ENCODE assay signal across 22 cellular contexts in genomic region chr6:32216998-32217397, GRCh38.
"Had no signal": no experiment of that assay in that cellular context is flagged by ENCODE, and none has a peak within 500 bp of the region (broad histone marks: within the 10 kb centered on the region; RNA-seq: fewer than 3 reads in every experiment).

No MANE protein-coding gene starts in this region.

- DNase-seq: activated CD4-positive, alpha-beta T cell treated with anti-CD3 and anti-CD28 coated beads for 48 hours; activated CD4-positive, alpha-beta T cell treated with anti-CD3 and anti-CD28 coated beads, Interleukin-2, amount 50 U/mL, for 1 hour; activated CD4-positive, alpha-beta T cell treated with anti-CD3 and anti-CD28 coated beads, Interleukin-2, amount 50 U/mL, for 48 hours; activated CD8-positive, alpha-beta memory T cell treated with anti-CD3 and anti-CD28 coated beads, Interleukin-2, amount 50 U/mL, for 48 hours; activated CD8-positive, alpha-beta T cell treated with anti-CD3 and anti-CD28 coated beads for 36 hours; activated naive CD4-positive, alpha-beta T cell treated with anti-CD3 and anti-CD28 coated beads for 36 hours; activated naive CD8-positive, alpha-beta T cell treated with anti-CD3 and anti-CD28 coated beads, Interleukin-2, amount 10 ng/mL, durations not matched to agents 7 days and 5 days; activated T-cell treated with anti-CD3 and anti-CD28 coated beads for 4 hours; activated T-cell treated with anti-CD3 and anti-CD28 coated beads, Interleukin-2, amount 50 U/mL, for 24 hours; activated T-cell treated with anti-CD3 and anti-CD28 coated beads, Interleukin-2, amount 50 U/mL, for 72 hours; central memory CD4-positive, alpha-beta T cell; dorsolateral prefrontal cortex; effector memory CD4-positive, alpha-beta T cell; endodermal cell; foreskin keratinocyte; gastrocnemius medialis; glutamatergic neuron; heart left ventricle; T-helper 2 cell had no signal

- H3K4me3 Mint-ChIP-seq: activated CD8-positive, alpha-beta T cell treated with anti-CD3 and anti-CD28 coated beads for 36 hours; activated naive CD4-positive, alpha-beta T cell treated with anti-CD3 and anti-CD28 coated beads for 36 hours; activated naive CD8-positive, alpha-beta T cell treated with anti-CD3 and anti-CD28 coated beads, Interleukin-2, amount 10 ng/mL, durations not matched to agents 7 days and 5 days; activated T-cell treated with anti-CD3 and anti-CD28 coated beads, Interleukin-2, amount 50 U/mL, for 24 hours; activated T-cell treated with anti-CD3 and anti-CD28 coated beads, Interleukin-2, amount 50 U/mL, for 72 hours; brain; dendritic cell treated with granulocyte-macrophage colony-stimulating factor and Interleukin-4, amounts not matched to agents 40 ng/mL and 50 ng/mL, for 4 days; endodermal cell had no signal

- H3K27me3 Mint-ChIP-seq: activated CD8-positive, alpha-beta T cell treated with anti-CD3 and anti-CD28 coated beads for 36 hours; activated naive CD8-positive, alpha-beta T cell treated with anti-CD3 and anti-CD28 coated beads, Interleukin-2, amount 10 ng/mL, durations not matched to agents 7 days and 5 days; activated T-cell treated with anti-CD3 and anti-CD28 coated beads, Interleukin-2, amount 50 U/mL, for 24 hours had no signal

- ATAC-seq: activated CD8-positive, alpha-beta T cell treated with anti-CD3 and anti-CD28 coated beads for 36 hours; activated naive CD4-positive, alpha-beta T cell treated with anti-CD3 and anti-CD28 coated beads, Interleukin-2, amount 50 U/mL, for 72 hours; activated T-cell treated with anti-CD3 and anti-CD28 coated beads, Interleukin-2, amount 50 U/mL, for 72 hours; foreskin keratinocyte; gastrocnemius medialis; heart left ventricle had no signal

- H3K4me1 Mint-ChIP-seq: brain, endodermal cell had no signal

- H3K36me3 Mint-ChIP-seq: activated naive CD4-positive, alpha-beta T cell treated with anti-CD3 and anti-CD28 coated beads, Interleukin-2, amount 50 U/mL, for 72 hours; activated naive CD8-positive, alpha-beta T cell treated with anti-CD3 and anti-CD28 coated beads, Interleukin-2, amount 10 ng/mL, durations not matched to agents 7 days and 5 days; brain had no signal

- H3K9me3 Mint-ChIP-seq: activated CD8-positive, alpha-beta T cell treated with anti-CD3 and anti-CD28 coated beads for 36 hours; activated naive CD4-positive, alpha-beta T cell treated with anti-CD3 and anti-CD28 coated beads for 36 hours; activated naive CD4-positive, alpha-beta T cell treated with anti-CD3 and anti-CD28 coated beads, Interleukin-2, amount 50 U/mL, for 72 hours; activated naive CD8-positive, alpha-beta T cell treated with anti-CD3 and anti-CD28 coated beads, Interleukin-2, amount 10 ng/mL, durations not matched to agents 7 days and 5 days; activated T-cell treated with anti-CD3 and anti-CD28 coated beads, Interleukin-2, amount 50 U/mL, for 24 hours; activated T-cell treated with anti-CD3 and anti-CD28 coated beads, Interleukin-2, amount 50 U/mL, for 72 hours; brain; dendritic cell treated with granulocyte-macrophage colony-stimulating factor and Interleukin-4, amounts not matched to agents 40 ng/mL and 50 ng/mL, for 4 days; endodermal cell had no signal

- H3K27ac Mint-ChIP-seq: activated CD8-positive, alpha-beta T cell treated with anti-CD3 and anti-CD28 coated beads for 36 hours; activated naive CD4-positive, alpha-beta T cell treated with anti-CD3 and anti-CD28 coated beads for 36 hours; activated naive CD8-positive, alpha-beta T cell treated with anti-CD3 and anti-CD28 coated beads, Interleukin-2, amount 10 ng/mL, durations not matched to agents 7 days and 5 days; activated T-cell treated with anti-CD3 and anti-CD28 coated beads, Interleukin-2, amount 50 U/mL, for 24 hours; activated T-cell treated with anti-CD3 and anti-CD28 coated beads, Interleukin-2, amount 50 U/mL, for 72 hours; brain; dendritic cell treated with granulocyte-macrophage colony-stimulating factor and Interleukin-4, amounts not matched to agents 40 ng/mL and 50 ng/mL, for 4 days; endodermal cell had no signal
